8 cellular contexts compared by ENCODE assay signal in genomic region chr2:70069049-70069448, GRCh38. TPM values are rescaled to one million over a fixed set of nuclear protein-coding genes. Genes with fewer than 3 reads are reported as not detected.
DNase-seq lines count a peak whose midpoint lies in the region; ATAC-seq and TF ChIP-seq lines count a peak whose summit lies in the region.

No MANE protein-coding gene starts in this region.

- no peak overlapping the region for H3K4me3 Mint-ChIP-seq in nephron progenitor cell

- H3K36me3 ChIP-seq in left lung, result peaks cover 0 to 44% of the 10 kb centered on the region in 2 donors

- H3K27me3 Mint-ChIP-seq in nephron progenitor cell (ENCODE audit: low read depth, poor library complexity), result no peaks in the 10 kb centered on the region

- no peaks in the 10 kb centered on the region for H3K9me3 ChIP-seq in left lung

- ATAC-seq in GM19468 (IDR thresholded peaks at IDR 0.05; ENCODE audit: extremely low read depth, unreplicated experiment) (peak; percentile 45), HG03521 (IDR thresholded peaks at IDR 0.05; ENCODE audit: unreplicated experiment) (peak; percentile 61), left lung (peak; percentile 47)

- H3K4me1 ChIP-seq in left lung, result peaks cover 12 to 48% of the 10 kb centered on the region in 2 donors

- peaks cover 25% of the 10 kb centered on the region for H3K4me1 Mint-ChIP-seq in nephron progenitor cell

- H3K4me3 ChIP-seq in left lung, result no peak overlapping the region

- DNase-seq in activated T-cell treated with anti-CD3 and anti-CD28 coated beads, Interleukin-2, amount 50 U/mL, for 1 hour, result peak; percentile 56
- no peak for DNase-seq in left lung
- DNase-seq in stimulated activated naive CD4-positive, alpha-beta T cell (lab: John Stamatoyannopoulos, UW), result peak; percentile 38 to 60 (median 52)
- DNase-seq in KG1 (lab: John Stamatoyannopoulos, UW), result no peak
- no peak for DNase-seq in NCI-H1092 (lab: John Stamatoyannopoulos, UW)
- DNase-seq in nephron progenitor cell, result no peak

- peak overlapping the region; percentile 76 to 86 for H3K27ac ChIP-seq in left lung

- no peaks in the 10 kb centered on the region for H3K9me3 Mint-ChIP-seq in nephron progenitor cell

- peaks cover 58% of the 10 kb centered on the region for H3K36me3 Mint-ChIP-seq in nephron progenitor cell (ENCODE audit: low read depth)

- H3K27ac Mint-ChIP-seq in nephron progenitor cell, result no peak overlapping the region

- intact Hi-C loops in left lung (cut with DNase I), result no loop called here

- H3K27me3 ChIP-seq in left lung, result no peaks in the 10 kb centered on the region

- TF ChIP-seq CTCF in left lung (IDR thresholded peaks at IDR 0.05) (no peak), nephron progenitor cell (IDR thresholded peaks at IDR 0.05) (no peak)

RNA-seq across cellular contexts. Expression of gene PCBP1, which starts 18.2 kb away (rescaled TPM):
- total RNA-seq in left lung, result 100 to 1,000 TPM; 297 to 404 TPM

Comparison
In these comparisons a context has a peak if more than half of its experiments do, and no peak if none do; other contexts are left out.
1. DNase-seq: peak in activated T-cell treated with anti-CD3 and anti-CD28 coated beads, Interleukin-2, amount 50 U/mL, for 1 hour (single experiment) and stimulated activated naive CD4-positive, alpha-beta T cell (6 of 6); none in left lung (0 of 2), KG1 (single experiment), NCI-H1092 (single experiment) and nephron progenitor cell (single experiment).
2. Peak in every context shown above with its lines, with median percentiles within 50 percentile points of each other: ATAC-seq.